Comparison of ENCODE assay signal across 33 cellular contexts in the genomic region with DNA sequence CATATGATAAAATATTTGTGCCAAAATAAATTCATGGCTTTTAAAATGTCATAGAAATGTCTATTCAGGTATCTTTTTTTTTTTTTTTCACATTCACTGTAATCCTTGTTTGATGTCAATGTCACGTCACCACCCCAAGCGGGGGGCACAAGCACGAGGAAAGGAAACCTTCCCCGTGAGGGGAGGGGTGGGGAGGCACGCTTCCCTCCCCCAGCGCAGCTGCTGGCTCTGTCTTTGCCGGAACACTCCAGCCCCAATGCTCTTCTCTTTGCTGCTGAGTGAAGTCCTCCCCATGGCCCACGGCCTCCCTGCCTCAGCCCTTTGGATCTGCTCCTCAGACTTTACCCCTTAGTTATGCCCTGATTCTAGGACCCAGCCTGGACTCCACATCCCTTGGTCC. TPM values are rescaled to one million over a fixed set of nuclear protein-coding genes. Genes with fewer than 3 reads are reported as not detected.
DNase-seq lines count a peak whose midpoint lies in the region; ATAC-seq and TF ChIP-seq lines count a peak whose summit lies in the region.
"Had no signal": no experiment of that assay in that cellular context is flagged by ENCODE, and none has a peak within 500 bp of the region (broad histone marks: within the 10 kb centered on the region; RNA-seq: fewer than 3 reads in every experiment).

No MANE protein-coding gene starts in this region.

- H3K27me3 ChIP-seq in CD8-positive, alpha-beta T cell (ENCODE audit: insufficient read depth, low read length): no peaks in the 10 kb centered on the region
- H3K27me3 ChIP-seq in naive thymus-derived CD4-positive, alpha-beta T cell (ENCODE audit: control insufficient read depth in 2 of 2, insufficient read depth in 2 of 2, low read length in 2 of 2): no peaks in the 10 kb centered on the region
- H3K27me3 ChIP-seq: sigmoid colon, stomach, tibial artery had no signal

- intact Hi-C loops in CD8-positive, alpha-beta T cell (cut with DNase I, micrococcal nuclease): no loop called here
- intact Hi-C loops in naive thymus-derived CD4-positive, alpha-beta T cell (cut with micrococcal nuclease): no loop called here

- no peaks in the 10 kb centered on the region for H3K9me3 ChIP-seq in CD8-positive, alpha-beta T cell (ENCODE audit: low read length)
- no peaks in the 10 kb centered on the region for H3K9me3 ChIP-seq in naive thymus-derived CD4-positive, alpha-beta T cell (ENCODE audit: control insufficient read depth in 2 of 3, low read length in 3 of 3)
- H3K9me3 ChIP-seq: psoas muscle, sigmoid colon, tibial artery had no signal

- peaks cover 45% of the 10 kb centered on the region for H3K4me1 ChIP-seq in CD8-positive, alpha-beta T cell (ENCODE audit: insufficient read depth, low read length)
- H3K4me1 ChIP-seq in naive thymus-derived CD4-positive, alpha-beta T cell (ENCODE audit: control insufficient read depth in 2 of 2, insufficient read depth in 2 of 2, low read length in 2 of 2): peaks cover 10 to 33% of the 10 kb centered on the region in 2 donors
- H3K4me1 ChIP-seq: A549, psoas muscle, sigmoid colon, stomach, tibial artery had no signal

- peak overlapping the region; percentile 54 for H3K4me3 Mint-ChIP-seq in CD8-positive, alpha-beta T cell
- H3K4me3 Mint-ChIP-seq in activated T-cell treated with anti-CD3 and anti-CD28 coated beads, Interleukin-2, amount 50 U/mL, for 72 hours: peak overlapping the region; percentile 70
- peak overlapping the region in 9 of 10 donors; percentile 60 to 79 (median 71) for H3K4me3 Mint-ChIP-seq in naive thymus-derived CD4-positive, alpha-beta T cell
- H3K4me3 Mint-ChIP-seq: activated CD4-positive, alpha-beta memory T cell treated with anti-CD3 and anti-CD28 coated beads, Interleukin-2, amount 10 ng/mL, durations not matched to agents 7 days and 5 days; mesothelial cell of epicardium; naive B cell had no signal

- peak overlapping the region; percentile 9 for H3K27ac ChIP-seq in CD8-positive, alpha-beta T cell (ENCODE audit: low read depth, low read length)
- no peak overlapping the region for H3K27ac ChIP-seq in naive thymus-derived CD4-positive, alpha-beta T cell (ENCODE audit: low read depth, low read length)
- H3K27ac ChIP-seq: A549, psoas muscle, sigmoid colon, stomach, tibial artery had no signal

- H3K27ac Mint-ChIP-seq in CD8-positive, alpha-beta T cell: peak overlapping the region; percentile 93
- peak overlapping the region; percentile 87 for H3K27ac Mint-ChIP-seq in activated T-cell treated with anti-CD3 and anti-CD28 coated beads, Interleukin-2, amount 50 U/mL, for 72 hours
- H3K27ac Mint-ChIP-seq in naive thymus-derived CD4-positive, alpha-beta T cell: peak overlapping the region in 8 of 9 donors; percentile 78 to 91 (median 86)
- H3K27ac Mint-ChIP-seq: activated CD4-positive, alpha-beta memory T cell treated with anti-CD3 and anti-CD28 coated beads, Interleukin-2, amount 10 ng/mL, durations not matched to agents 7 days and 5 days; mesothelial cell of epicardium had no signal

- CTCF ChIA-PET in CD8-positive, alpha-beta T cell (lab: Charles Lee): no interaction called here
- CTCF ChIA-PET in naive thymus-derived CD4-positive, alpha-beta T cell (lab: Charles Lee): no interaction called here

- no peaks in the 10 kb centered on the region for H3K36me3 ChIP-seq in CD8-positive, alpha-beta T cell (ENCODE audit: insufficient read depth, low read length)
- H3K36me3 ChIP-seq in naive thymus-derived CD4-positive, alpha-beta T cell (ENCODE audit: control insufficient read depth in 2 of 3, insufficient read depth in 3 of 3, low read length in 3 of 3): no peaks in the 10 kb centered on the region
- H3K36me3 ChIP-seq: sigmoid colon, stomach, tibial artery had no signal

- no peaks in the 10 kb centered on the region for H3K27me3 Mint-ChIP-seq in CD8-positive, alpha-beta T cell (ENCODE audit: low read depth)
- H3K27me3 Mint-ChIP-seq in activated T-cell treated with anti-CD3 and anti-CD28 coated beads, Interleukin-2, amount 50 U/mL, for 72 hours (ENCODE audit: low read depth): no peaks in the 10 kb centered on the region
- peaks cover 0 to 9% (median 0%) of the 10 kb centered on the region in 5 donors for H3K27me3 Mint-ChIP-seq in naive thymus-derived CD4-positive, alpha-beta T cell

- no peak for TF ChIP-seq CTCF in CD8-positive, alpha-beta T cell (IDR thresholded peaks at IDR 0.05)

- H3K4me1 Mint-ChIP-seq in CD8-positive, alpha-beta T cell (ENCODE audit: low read depth): peaks cover 49% of the 10 kb centered on the region
- H3K4me1 Mint-ChIP-seq in activated T-cell treated with anti-CD3 and anti-CD28 coated beads, Interleukin-2, amount 50 U/mL, for 72 hours (ENCODE audit: low read depth): peaks cover 27% of the 10 kb centered on the region
- H3K4me1 Mint-ChIP-seq in naive thymus-derived CD4-positive, alpha-beta T cell: peaks cover 29 to 75% (median 50%) of the 10 kb centered on the region in 7 donors
- H3K4me1 Mint-ChIP-seq: mesothelial cell of epicardium, naive B cell had no signal

- ATAC-seq in CD8-positive, alpha-beta T cell: peak; percentile 74
- ATAC-seq in activated T-cell treated with anti-CD3 and anti-CD28 coated beads, Interleukin-2, amount 50 U/mL, for 72 hours (replicated peaks in 1 of 2): peak in 1 of 2 donors; percentile 45
- ATAC-seq in naive thymus-derived CD4-positive, alpha-beta T cell: peak; percentile 37
- ATAC-seq in GM19324 (IDR thresholded peaks at IDR 0.05; ENCODE audit: low FRiP score, unreplicated experiment): no peak

- H3K4me3 ChIP-seq in CD8-positive, alpha-beta T cell (ENCODE audit: low read depth, low read length): no peak overlapping the region
- H3K4me3 ChIP-seq in naive thymus-derived CD4-positive, alpha-beta T cell (ENCODE audit: low read length): no peak overlapping the region
- H3K4me3 ChIP-seq: A549, psoas muscle, sigmoid colon, stomach, tibial artery had no signal

- POLR2A ChIA-PET in CD8-positive, alpha-beta T cell (lab: Charles Lee): interaction anchor here (0.7 to 1.4 kb wide), 2 partner anchors 16 to 20 kb away, joined by 4 read pairs; no protein-coding TSS in a partner anchor
- POLR2A ChIA-PET in naive thymus-derived CD4-positive, alpha-beta T cell (lab: Charles Lee): interaction anchor here (0.6 kb wide), 1 partner anchor 113 kb away, joined by 3 read pairs; no protein-coding TSS in a partner anchor

- no peaks in the 10 kb centered on the region for H3K36me3 Mint-ChIP-seq in CD8-positive, alpha-beta T cell
- H3K36me3 Mint-ChIP-seq in activated T-cell treated with anti-CD3 and anti-CD28 coated beads, Interleukin-2, amount 50 U/mL, for 72 hours (ENCODE audit: insufficient read depth in 2 of 2): peaks cover 0 to 9% of the 10 kb centered on the region in 2 donors
- H3K36me3 Mint-ChIP-seq in naive thymus-derived CD4-positive, alpha-beta T cell: peaks cover 0 to 18% (median 0%) of the 10 kb centered on the region in 5 donors
- H3K36me3 Mint-ChIP-seq: naive B cell had no signal

- H3K9me3 Mint-ChIP-seq in CD8-positive, alpha-beta T cell: no peaks in the 10 kb centered on the region
- no peaks in the 10 kb centered on the region for H3K9me3 Mint-ChIP-seq in activated T-cell treated with anti-CD3 and anti-CD28 coated beads, Interleukin-2, amount 50 U/mL, for 72 hours
- peaks cover 0 to 8% (median 0%) of the 10 kb centered on the region in 11 donors for H3K9me3 Mint-ChIP-seq in naive thymus-derived CD4-positive, alpha-beta T cell

- peak; percentile 59 for DNase-seq in activated T-cell treated with anti-CD3 and anti-CD28 coated beads, Interleukin-2, amount 50 U/mL, for 1 hour
- DNase-seq in activated T-cell treated with anti-CD3 and anti-CD28 coated beads for 4 hours (no peak), DMS153 (lab: John Stamatoyannopoulos, UW) (no peak), SIG-M5 (lab: John Stamatoyannopoulos, UW) (no peak)
- peak in 3 of 7 experiments; percentile 57 to 81 (median 71) for DNase-seq in CD8-positive, alpha-beta T cell
- DNase-seq in activated T-cell treated with anti-CD3 and anti-CD28 coated beads, Interleukin-2, amount 50 U/mL, for 72 hours: no peak
- peak in 4 of 9 donors; percentile 39 to 44 (median 42) for DNase-seq in naive thymus-derived CD4-positive, alpha-beta T cell
- DNase-seq: activated CD4-positive, alpha-beta memory T cell treated with anti-CD3 and anti-CD28 coated beads, Interleukin-2, amount 10 ng/mL, durations not matched to agents 7 days and 5 days; AML-193; amniotic stem cell; DMS53; effector CD4-positive, alpha-beta T cell; erythroblast; IMR-90; kidney; naive B cell; NCI-H1092; NCI-H187; NCI-H2171 treated with DMSO at 0.1 percent for 48 hours; NCI-H510A treated with DMSO at 0.1 percent for 48 hours; NK-92 treated with Interleukin-12 subunit alpha and Interleukin-12 subunit beta, amount 100 ng/mL, for 24 hours; nucleus accumbens; psoas muscle; SHP77; sigmoid colon; stimulated activated CD4-positive, alpha-beta T cell treated with anti-CD3 and anti-CD28 coated beads, Interleukin-4, amount 100 ng/mL, for 4 hours; stomach; T1000; tibial artery had no signal

RNA-seq across cellular contexts. Expression of a gene that starts 1.5 kb away (rescaled TPM):
- not detected for total RNA-seq in CD8-positive, alpha-beta T cell
- not detected for total RNA-seq in activated T-cell treated with anti-CD3 and anti-CD28 coated beads, Interleukin-2, amount 50 U/mL, for 72 hours
- total RNA-seq in naive thymus-derived CD4-positive, alpha-beta T cell: not detected
- polyA plus RNA-seq in naive thymus-derived CD4-positive, alpha-beta T cell: not detected
- total RNA-seq: activated CD4-positive, alpha-beta memory T cell treated with anti-CD3 and anti-CD28 coated beads, Interleukin-2, amount 10 ng/mL, durations not matched to agents 7 days and 5 days; IMR-90; kidney; lower leg skin; mesothelial cell of epicardium; psoas muscle; sigmoid colon; stomach had no signal
- polyA plus RNA-seq: A549, IMR-90, psoas muscle, sigmoid colon had no signal

RNA-seq across cellular contexts. Expression of a gene that starts 45.1 kb away (rescaled TPM):
- total RNA-seq in CD8-positive, alpha-beta T cell: under 1 TPM; 0.19 to 0.38 TPM
- under 1 TPM; 0.05 to 0.07 TPM for total RNA-seq in activated T-cell treated with anti-CD3 and anti-CD28 coated beads, Interleukin-2, amount 50 U/mL, for 72 hours
- total RNA-seq in naive thymus-derived CD4-positive, alpha-beta T cell: under 1 TPM; 0.10 to 0.62 (median 0.29) TPM
- polyA plus RNA-seq in naive thymus-derived CD4-positive, alpha-beta T cell: under 1 TPM; 0.10 to 0.22 TPM
- total RNA-seq: IMR-90, mesothelial cell of epicardium, sigmoid colon had no signal
- polyA plus RNA-seq: A549, IMR-90 had no signal

RNA-seq across cellular contexts. Expression of a gene that starts 50.2 kb away (rescaled TPM):
- total RNA-seq in CD8-positive, alpha-beta T cell: 10 to 100 TPM; 46.7 to 47.0 TPM
- 10 to 100 TPM; 53.8 to 70.3 TPM for total RNA-seq in activated T-cell treated with anti-CD3 and anti-CD28 coated beads, Interleukin-2, amount 50 U/mL, for 72 hours
- total RNA-seq in naive thymus-derived CD4-positive, alpha-beta T cell: 100 to 1,000 TPM in 4 of 5 experiments, 10 to 100 TPM in 1; 80.0 to 199 (median 133) TPM
- polyA plus RNA-seq in naive thymus-derived CD4-positive, alpha-beta T cell: 100 to 1,000 TPM; 103 to 169 TPM

RNA-seq across cellular contexts. Expression of a gene that starts 50.6 kb away (rescaled TPM):
- 10 to 100 TPM in 1 of 2 experiments, 1 to 10 TPM in 1; 9.4 to 11.3 TPM for total RNA-seq in CD8-positive, alpha-beta T cell
- 10 to 100 TPM; 24.3 to 31.4 TPM for total RNA-seq in activated T-cell treated with anti-CD3 and anti-CD28 coated beads, Interleukin-2, amount 50 U/mL, for 72 hours
- total RNA-seq in naive thymus-derived CD4-positive, alpha-beta T cell: 10 to 100 TPM in 4 of 5 experiments, 1 to 10 TPM in 1; 10.0 to 29.4 (median 21.8) TPM
- 10 to 100 TPM in 1 of 2 donors, 1 to 10 TPM in 1; 6.1 to 10.7 TPM for polyA plus RNA-seq in naive thymus-derived CD4-positive, alpha-beta T cell
